Comparison of ENCODE assay signal across 1 cellular context in genomic region chr17:49952912-49953497, GRCh38.
TF ChIP-seq lines count a peak whose summit lies in the region.

No MANE protein-coding gene starts in this region.

TF ChIP-seq in HepG2, 621 proteins besides CTCF, POLR2A, EP300 and RAD21 (continued from another document):
- TF ChIP-seq FOXA1 (IDR thresholded peaks at IDR 0.05) (no peak), FOXA1 (CRISPR knock-in tag; IDR thresholded peaks at IDR 0.05) (no peak), ZNF607 (CRISPR knock-in tag; IDR thresholded peaks at IDR 0.05; ENCODE audit: borderline replicate concordance) (no peak), ZFP91 (CRISPR knock-in tag; IDR thresholded peaks at IDR 0.05; ENCODE audit: borderline replicate concordance) (0 out of 2 replicates have a peak, but pooled peaks have one; percentile 18), ZNF232 (CRISPR knock-in tag; IDR thresholded peaks at IDR 0.05; ENCODE audit: borderline replicate concordance) (no peak), ZNF572 (CRISPR knock-in tag; IDR thresholded peaks at IDR 0.05) (no peak), TCF7 (IDR thresholded peaks at IDR 0.05; ENCODE audit: low read depth) (peak; percentile 12; the same call in 1 of the 2 replicates), FOSL2 (CRISPR knock-in tag; IDR thresholded peaks at IDR 0.05) (0 out of 2 replicates have a peak, but pooled peaks have one; percentile 31)
